1 cellular context compared by ENCODE assay signal in the genomic region with DNA sequence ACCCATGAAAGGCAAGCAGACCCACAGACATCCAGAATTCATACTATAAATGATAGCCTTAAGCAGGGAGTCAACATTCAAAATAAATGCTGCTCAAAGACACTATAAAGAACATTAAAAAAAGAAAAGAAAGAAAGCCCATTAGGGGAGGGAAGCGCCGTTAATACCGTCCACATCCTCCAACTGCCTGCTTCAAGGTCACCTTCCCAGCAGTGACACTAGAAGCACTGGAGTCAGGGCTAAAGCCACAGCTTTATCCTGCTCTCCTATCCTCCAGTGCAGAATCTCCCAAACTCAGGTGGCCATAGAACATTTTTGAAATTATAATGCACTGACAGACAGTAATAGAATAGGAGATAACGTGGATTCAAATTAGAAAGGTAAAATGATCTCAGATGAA.
TF ChIP-seq lines count a peak whose summit lies in the region.

No MANE protein-coding gene starts in this region.

TF ChIP-seq in HCT116, 20 proteins besides CTCF, POLR2A, EP300 and RAD21:
- TF ChIP-seq, protein P1, sequence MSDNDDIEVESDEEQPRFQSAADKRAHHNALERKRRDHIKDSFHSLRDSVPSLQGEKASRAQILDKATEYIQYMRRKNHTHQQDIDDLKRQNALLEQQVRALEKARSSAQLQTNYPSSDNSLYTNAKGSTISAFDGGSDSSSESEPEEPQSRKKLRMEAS (IDR thresholded peaks at IDR 0.05), result no peak
- TF ChIP-seq EZH2 (IDR thresholded peaks at IDR 0.05), result no peak
- no peak for TF ChIP-seq SRF (IDR thresholded peaks at IDR 0.05; ENCODE audit: low read depth)
- no peak for TF ChIP-seq EGR1 (IDR thresholded peaks at IDR 0.05; ENCODE audit: low read depth)
- TF ChIP-seq ELF1 (IDR thresholded peaks at IDR 0.05; ENCODE audit: borderline replicate concordance, low read depth), result no peak
- no peak for TF ChIP-seq FOSL1 (IDR thresholded peaks at IDR 0.05; ENCODE audit: low read depth)
- TF ChIP-seq POLR2AphosphoS5 (IDR thresholded peaks at IDR 0.05; ENCODE audit: low read depth, low read length), result no peak
- no peak for TF ChIP-seq JUND (IDR thresholded peaks at IDR 0.05)
- TF ChIP-seq SIN3A (IDR thresholded peaks at IDR 0.05; ENCODE audit: low read depth), result no peak
- TF ChIP-seq, protein P2, sequence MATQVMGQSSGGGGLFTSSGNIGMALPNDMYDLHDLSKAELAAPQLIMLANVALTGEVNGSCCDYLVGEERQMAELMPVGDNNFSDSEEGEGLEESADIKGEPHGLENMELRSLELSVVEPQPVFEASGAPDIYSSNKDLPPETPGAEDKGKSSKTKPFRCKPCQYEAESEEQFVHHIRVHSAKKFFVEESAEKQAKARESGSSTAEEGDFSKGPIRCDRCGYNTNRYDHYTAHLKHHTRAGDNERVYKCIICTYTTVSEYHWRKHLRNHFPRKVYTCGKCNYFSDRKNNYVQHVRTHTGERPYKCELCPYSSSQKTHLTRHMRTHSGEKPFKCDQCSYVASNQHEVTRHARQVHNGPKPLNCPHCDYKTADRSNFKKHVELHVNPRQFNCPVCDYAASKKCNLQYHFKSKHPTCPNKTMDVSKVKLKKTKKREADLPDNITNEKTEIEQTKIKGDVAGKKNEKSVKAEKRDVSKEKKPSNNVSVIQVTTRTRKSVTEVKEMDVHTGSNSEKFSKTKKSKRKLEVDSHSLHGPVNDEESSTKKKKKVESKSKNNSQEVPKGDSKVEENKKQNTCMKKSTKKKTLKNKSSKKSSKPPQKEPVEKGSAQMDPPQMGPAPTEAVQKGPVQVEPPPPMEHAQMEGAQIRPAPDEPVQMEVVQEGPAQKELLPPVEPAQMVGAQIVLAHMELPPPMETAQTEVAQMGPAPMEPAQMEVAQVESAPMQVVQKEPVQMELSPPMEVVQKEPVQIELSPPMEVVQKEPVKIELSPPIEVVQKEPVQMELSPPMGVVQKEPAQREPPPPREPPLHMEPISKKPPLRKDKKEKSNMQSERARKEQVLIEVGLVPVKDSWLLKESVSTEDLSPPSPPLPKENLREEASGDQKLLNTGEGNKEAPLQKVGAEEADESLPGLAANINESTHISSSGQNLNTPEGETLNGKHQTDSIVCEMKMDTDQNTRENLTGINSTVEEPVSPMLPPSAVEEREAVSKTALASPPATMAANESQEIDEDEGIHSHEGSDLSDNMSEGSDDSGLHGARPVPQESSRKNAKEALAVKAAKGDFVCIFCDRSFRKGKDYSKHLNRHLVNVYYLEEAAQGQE (IDR thresholded peaks at IDR 0.05; ENCODE audit: low read depth), result no peak
- TF ChIP-seq SP1 (IDR thresholded peaks at IDR 0.05; ENCODE audit: low read depth), result no peak
- TF ChIP-seq ZBTB33 (IDR thresholded peaks at IDR 0.05; ENCODE audit: extremely low read depth, insufficient replicate concordance, low read length), result no peak
- no peak for TF ChIP-seq EZH2phosphoT487 (IDR thresholded peaks at IDR 0.05; ENCODE audit: borderline replicate concordance)
- no peak for TF ChIP-seq TCF7L2 (IDR thresholded peaks at IDR 0.05; ENCODE audit: borderline replicate concordance, extremely low read depth, insufficient read depth, insufficient read length)
- TF ChIP-seq ZNF274 (IDR thresholded peaks at IDR 0.05; ENCODE audit: low read depth, low read length), result no peak
- no peak for TF ChIP-seq ZFX (IDR thresholded peaks at IDR 0.05)
- TF ChIP-seq, protein P3, sequence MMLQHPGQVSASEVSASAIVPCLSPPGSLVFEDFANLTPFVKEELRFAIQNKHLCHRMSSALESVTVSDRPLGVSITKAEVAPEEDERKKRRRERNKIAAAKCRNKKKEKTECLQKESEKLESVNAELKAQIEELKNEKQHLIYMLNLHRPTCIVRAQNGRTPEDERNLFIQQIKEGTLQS (IDR thresholded peaks at IDR 0.05), result no peak
- no peak for TF ChIP-seq YY1 (IDR thresholded peaks at IDR 0.05; ENCODE audit: extremely low read depth, insufficient replicate concordance, low read depth, low read length)
- no peak for TF ChIP-seq CBX3 (IDR thresholded peaks at IDR 0.05; ENCODE audit: low read depth)
- no peak for TF ChIP-seq CEBPB (IDR thresholded peaks at IDR 0.05; ENCODE audit: low read depth)
